ENCODE assay signal across 1 cellular context in genomic region chr6:57432162-57432561, GRCh38.
TF ChIP-seq lines count a peak whose summit lies in the region.

No MANE protein-coding gene starts in this region.

TF ChIP-seq in GM23338, 12 proteins besides CTCF, POLR2A, EP300 and RAD21 (continued from another document):
- no peak for TF ChIP-seq POLR2AphosphoS5 (IDR thresholded peaks at IDR 0.05; ENCODE audit: low read depth)
- no peak for TF ChIP-seq CREB1 (CRISPR knock-in tag; IDR thresholded peaks at IDR 0.05; ENCODE audit: low read depth)
TF ChIP-seq in GM23338: peak in this region for 0.
